10 cellular contexts compared by ENCODE assay signal in the genomic region with DNA sequence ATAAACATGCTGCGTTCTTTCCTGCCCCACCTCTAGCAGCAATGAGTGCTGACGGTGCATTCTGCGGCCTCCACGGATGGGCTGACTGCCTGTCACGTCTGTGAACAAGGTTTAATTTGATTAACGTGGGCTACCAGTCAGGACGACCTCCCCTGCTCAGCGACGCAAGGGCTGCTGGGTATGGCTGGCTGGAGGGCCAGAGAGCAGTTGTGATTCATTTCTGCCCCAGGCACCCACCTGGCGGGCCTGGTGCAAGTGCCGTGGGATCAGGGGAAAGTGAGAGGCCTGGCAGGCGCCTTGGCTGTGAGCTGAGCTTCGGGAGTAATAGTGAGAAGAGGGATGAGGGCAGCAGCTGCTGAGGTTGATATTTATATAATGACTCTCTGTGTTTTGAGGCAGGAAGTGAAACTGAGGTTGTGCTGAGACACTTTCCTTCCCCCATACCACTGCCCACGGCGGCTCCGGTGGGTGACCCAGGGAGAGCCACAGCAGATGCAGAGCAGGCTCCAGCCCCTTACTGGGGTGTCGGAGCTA.
DNase-seq lines count a peak whose midpoint lies in the region; ATAC-seq and TF ChIP-seq lines count a peak whose summit lies in the region.
"Had no signal": no experiment of that assay in that cellular context is flagged by ENCODE, and none has a peak within 500 bp of the region (broad histone marks: within the 10 kb centered on the region; RNA-seq: fewer than 3 reads in every experiment).

No MANE protein-coding gene starts in this region.

- no peaks in the 10 kb centered on the region for H3K9me3 Mint-ChIP-seq in activated CD8-positive, alpha-beta T cell treated with anti-CD3 and anti-CD28 coated beads for 36 hours

- intact Hi-C loops in activated CD8-positive, alpha-beta T cell treated with anti-CD3 and anti-CD28 coated beads for 36 hours (cut with micrococcal nuclease), result no loop called here

- peak overlapping the region; percentile 26 for H3K27ac Mint-ChIP-seq in activated CD8-positive, alpha-beta T cell treated with anti-CD3 and anti-CD28 coated beads for 36 hours

- no peak overlapping the region for H3K4me3 ChIP-seq in rectal smooth muscle tissue (ENCODE audit: low read length)
- H3K4me3 ChIP-seq: body of pancreas, pancreas had no signal

- no peaks in the 10 kb centered on the region for H3K36me3 Mint-ChIP-seq in activated CD8-positive, alpha-beta T cell treated with anti-CD3 and anti-CD28 coated beads for 36 hours (ENCODE audit: low read depth)

- CTCF ChIA-PET in activated CD8-positive, alpha-beta T cell treated with anti-CD3 and anti-CD28 coated beads for 36 hours (lab: Charles Lee), result interaction anchor here (0.6 kb wide), 1 partner anchor 188 kb away, joined by 3 read pairs; no protein-coding TSS in a partner anchor

- H3K4me3 Mint-ChIP-seq in activated CD8-positive, alpha-beta T cell treated with anti-CD3 and anti-CD28 coated beads for 36 hours, result no peak overlapping the region

- no peak for TF ChIP-seq CTCF in activated CD8-positive, alpha-beta T cell treated with anti-CD3 and anti-CD28 coated beads for 36 hours (IDR thresholded peaks at IDR 0.05)

- no peak overlapping the region for H3K27ac ChIP-seq in rectal smooth muscle tissue (ENCODE audit: low read depth, low read length)
- H3K27ac ChIP-seq: body of pancreas, pancreas had no signal

- H3K4me1 ChIP-seq in rectal smooth muscle tissue (ENCODE audit: control insufficient read depth, insufficient read depth, low read length), result no peaks in the 10 kb centered on the region
- H3K4me1 ChIP-seq: body of pancreas, pancreas had no signal

- ATAC-seq in GM19372 (IDR thresholded peaks at IDR 0.05; ENCODE audit: low read depth, unreplicated experiment) (peak; percentile 98), HG03280 (IDR thresholded peaks at IDR 0.05; ENCODE audit: unreplicated experiment) (peak; percentile 93)
- ATAC-seq in activated CD8-positive, alpha-beta T cell treated with anti-CD3 and anti-CD28 coated beads for 36 hours, result peak; percentile 94
- ATAC-seq: body of pancreas had no signal

- H3K27me3 Mint-ChIP-seq in activated CD8-positive, alpha-beta T cell treated with anti-CD3 and anti-CD28 coated beads for 36 hours, result no peaks in the 10 kb centered on the region

- no peaks in the 10 kb centered on the region for H3K27me3 ChIP-seq in rectal smooth muscle tissue (ENCODE audit: control insufficient read depth, insufficient read depth, low read length)
- H3K27me3 ChIP-seq: body of pancreas, pancreas had no signal

- H3K36me3 ChIP-seq in rectal smooth muscle tissue (ENCODE audit: control insufficient read depth, insufficient read depth, low read length), result no peaks in the 10 kb centered on the region
- H3K36me3 ChIP-seq: pancreas had no signal

- peak; percentile 71 for DNase-seq in CD1c-positive myeloid dendritic cell (ENCODE audit: extremely low spot score)
- peak; percentile 74 for DNase-seq in activated CD8-positive, alpha-beta T cell treated with anti-CD3 and anti-CD28 coated beads for 36 hours
- no peak for DNase-seq in AG08395 (ENCODE audit: low spot score)
- DNase-seq in NCI-H2227 treated with DMSO at 0.1 percent for 48 hours (lab: John Stamatoyannopoulos, UW), result no peak
- DNase-seq in iPS-NIHi7 (ENCODE audit: extremely low spot score), result no peak
- DNase-seq: pancreas had no signal

- POLR2A ChIA-PET in activated CD8-positive, alpha-beta T cell treated with anti-CD3 and anti-CD28 coated beads for 36 hours (lab: Charles Lee), result interaction anchor here (0.9 to 1.1 kb wide), 2 partner anchors 17 to 136 kb away, joined by 3 to 4 read pairs; no protein-coding TSS in a partner anchor

- peaks cover 18% of the 10 kb centered on the region for H3K4me1 Mint-ChIP-seq in activated CD8-positive, alpha-beta T cell treated with anti-CD3 and anti-CD28 coated beads for 36 hours (ENCODE audit: low read depth)

- peak overlapping the region; percentile 17 for H3K9ac ChIP-seq in rectal smooth muscle tissue (ENCODE audit: low read length)

Comparison
In these comparisons a context has a peak if more than half of its experiments do, and no peak if none do; other contexts are left out.
1. DNase-seq: peak in CD1c-positive myeloid dendritic cell (single experiment) and activated CD8-positive, alpha-beta T cell treated with anti-CD3 and anti-CD28 coated beads for 36 hours (single experiment); none in AG08395 (single experiment), NCI-H2227 treated with DMSO at 0.1 percent for 48 hours (single experiment) and iPS-NIHi7 (single experiment).
2. Peak in every context shown above with its lines, with median percentiles within 50 percentile points of each other: ATAC-seq.